20 cellular contexts compared by ENCODE assay signal in genomic region chr19:50729894-50730293, GRCh38.
"Had no signal": no experiment of that assay in that cellular context is flagged by ENCODE, and none has a peak within 500 bp of the region (broad histone marks: within the 10 kb centered on the region; RNA-seq: fewer than 3 reads in every experiment).

No MANE protein-coding gene starts in this region.

- DNase-seq: activated B cell treated with CpG ODN at 0.5 μM for 24 hours; activated CD8-positive, alpha-beta memory T cell treated with anti-CD3 and anti-CD28 coated beads, Interleukin-2, amount 10 ng/mL, durations not matched to agents 7 days and 5 days; activated CD8-positive, alpha-beta T cell treated with anti-CD3 and anti-CD28 coated beads, Interleukin-2, amount 10 ng/mL, durations not matched to agents 7 days and 5 days; activated naive CD4-positive, alpha-beta T cell treated with Interleukin-2 at 50 U/mL for 16 hours; activated naive CD8-positive, alpha-beta T cell treated with anti-CD3 and anti-CD28 coated beads for 36 hours; activated T-cell treated with anti-CD3 and anti-CD28 coated beads, Interleukin-2, amount 50 U/mL, for 48 hours; adrenal gland; brain microvascular endothelial cell; cortex of kidney; effector memory CD8-positive, alpha-beta T cell; islet precursor cell; left ventricle myocardium inferior; mesendoderm; right cardiac atrium; stimulated activated CD4-positive, alpha-beta T cell treated with anti-CD3 and anti-CD28 coated beads, Interleukin-15, amount 100 ng/mL, for 24 hours; stimulated activated CD4-positive, alpha-beta T cell treated with anti-CD3 and anti-CD28 coated beads, Interleukin-2, amount 100 ng/mL, for 24 hours; stimulated activated naive CD4-positive, alpha-beta T cell; T1000; tibial artery; upper lobe of right lung had no signal
